In genomic region chr19:18292460-18292809, GRCh38 we compare ENCODE assay signal across 2 cellular contexts.
A peak's percentile ranks its signal among the peaks of the same experiment; 100 is the strongest.
TF ChIP-seq lines count a peak whose summit lies in the region.

No MANE protein-coding gene starts in this region.

TF ChIP-seq in IMR-90, 13 proteins besides CTCF, POLR2A, EP300 and RAD21:
- TF ChIP-seq MXI1 (IDR thresholded peaks at IDR 0.05; ENCODE audit: borderline replicate concordance, low read depth, low read length) (no peak), RFX5 (IDR thresholded peaks at IDR 0.05; ENCODE audit: low read depth, low read length) (no peak), CEBPB (IDR thresholded peaks at IDR 0.05; ENCODE audit: low read depth, low read length) (peak; percentile 62)
TF ChIP-seq in IMR-90: peak in this region for 1.

TF ChIP-seq in K562, 482 proteins besides CTCF, POLR2A, EP300 and RAD21 (continues in another document):
- TF ChIP-seq DACH1 (IDR thresholded peaks at IDR 0.05; ENCODE audit: partially characterized antibody) (no peak), GABPB1 (CRISPR knock-in tag; IDR thresholded peaks at IDR 0.05) (peak; percentile 4; the same call in 1 of the 2 replicates), E4F1 (CRISPR knock-in tag; IDR thresholded peaks at IDR 0.05; ENCODE audit: borderline replicate concordance) (no peak), ZNF239 (CRISPR knock-in tag; IDR thresholded peaks at IDR 0.05) (no peak), HINFP (tag; conservative IDR thresholded peaks at IDR 0.05; ENCODE audit: low read depth) (no peak), PATZ1 (CRISPR knock-in tag; IDR thresholded peaks at IDR 0.05; ENCODE audit: borderline replicate concordance) (no peak), BRD4 (IDR thresholded peaks at IDR 0.05) (no peak; the same call in 1 of the 2 replicates), KDM2B (CRISPR knock-in tag; IDR thresholded peaks at IDR 0.05) (0 out of 2 replicates have a peak, but pooled peaks have one; percentile 46), ZNF518B (CRISPR knock-in tag; IDR thresholded peaks at IDR 0.05) (no peak), RBM22 (IDR thresholded peaks at IDR 0.05; ENCODE audit: low read depth, low read length, poor library complexity, severe bottlenecking) (no peak), HDAC3 (IDR thresholded peaks at IDR 0.05; ENCODE audit: borderline replicate concordance, partially characterized antibody) (no peak), ZNF165 (CRISPR knock-in tag; IDR thresholded peaks at IDR 0.05; ENCODE audit: borderline replicate concordance) (no peak), SMAD2 (IDR thresholded peaks at IDR 0.05; ENCODE audit: low read depth, low read length) (no peak), PURB (CRISPR knock-in tag; IDR thresholded peaks at IDR 0.05; ENCODE audit: low read depth) (no peak), ZFP30 (CRISPR knock-in tag; IDR thresholded peaks at IDR 0.05; ENCODE audit: borderline replicate concordance) (no peak), FOXM1 (IDR thresholded peaks at IDR 0.05; ENCODE audit: low read depth) (no peak), FOXM1 (CRISPR knock-in tag; IDR thresholded peaks at IDR 0.05; ENCODE audit: low read depth) (no peak), RCOR1 (IDR thresholded peaks at IDR 0.05; ENCODE audit: borderline replicate concordance in 1 of 2, low read depth in 2 of 2, low read length in 2 of 2) (peak in 1 of 2 experiments; percentile 8; a peak in 1 of 4 replicates), SRSF1 (IDR thresholded peaks at IDR 0.05; ENCODE audit: low read depth, low read length) (no peak), KLF1 (tag; IDR thresholded peaks at IDR 0.05) (no peak), FOXK1 (CRISPR knock-in tag; IDR thresholded peaks at IDR 0.05; ENCODE audit: borderline replicate concordance) (no peak), ZBTB7A (IDR thresholded peaks at IDR 0.05; ENCODE audit: borderline replicate concordance, control insufficient read depth, low read depth, low read length) (no peak), NR2C2 (CRISPR knock-in tag; IDR thresholded peaks at IDR 0.05) (no peak), NR2C2 (tag; IDR thresholded peaks at IDR 0.05) (no peak), CHCHD3 (CRISPR knock-in tag; IDR thresholded peaks at IDR 0.05) (no peak), PCBP1 (IDR thresholded peaks at IDR 0.05; ENCODE audit: low read depth, low read length, poor library complexity, severe bottlenecking) (no peak), MCM3 (IDR thresholded peaks at IDR 0.05) (no peak), MLX (CRISPR knock-in tag; conservative IDR thresholded peaks at IDR 0.05) (0 out of 4 replicates have a peak, but pooled peaks of 1 of the 2 experiments have one; percentile 16), ZNF217 (CRISPR knock-in tag; IDR thresholded peaks at IDR 0.05) (no peak), ZNF121 (CRISPR knock-in tag; conservative IDR thresholded peaks at IDR 0.05) (no peak), HDGF (IDR thresholded peaks at IDR 0.05) (no peak), RFX7 (CRISPR knock-in tag; IDR thresholded peaks at IDR 0.05) (no peak), CC2D1A (IDR thresholded peaks at IDR 0.05) (no peak), NFRKB (IDR thresholded peaks at IDR 0.05; ENCODE audit: low read depth) (peak; percentile 42)
- TF ChIP-seq, protein P1, sequence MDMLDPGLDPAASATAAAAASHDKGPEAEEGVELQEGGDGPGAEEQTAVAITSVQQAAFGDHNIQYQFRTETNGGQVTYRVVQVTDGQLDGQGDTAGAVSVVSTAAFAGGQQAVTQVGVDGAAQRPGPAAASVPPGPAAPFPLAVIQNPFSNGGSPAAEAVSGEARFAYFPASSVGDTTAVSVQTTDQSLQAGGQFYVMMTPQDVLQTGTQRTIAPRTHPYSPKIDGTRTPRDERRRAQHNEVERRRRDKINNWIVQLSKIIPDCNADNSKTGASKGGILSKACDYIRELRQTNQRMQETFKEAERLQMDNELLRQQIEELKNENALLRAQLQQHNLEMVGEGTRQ (CRISPR knock-in tag; IDR thresholded peaks at IDR 0.05), result no peak
- TF ChIP-seq, protein P2, sequence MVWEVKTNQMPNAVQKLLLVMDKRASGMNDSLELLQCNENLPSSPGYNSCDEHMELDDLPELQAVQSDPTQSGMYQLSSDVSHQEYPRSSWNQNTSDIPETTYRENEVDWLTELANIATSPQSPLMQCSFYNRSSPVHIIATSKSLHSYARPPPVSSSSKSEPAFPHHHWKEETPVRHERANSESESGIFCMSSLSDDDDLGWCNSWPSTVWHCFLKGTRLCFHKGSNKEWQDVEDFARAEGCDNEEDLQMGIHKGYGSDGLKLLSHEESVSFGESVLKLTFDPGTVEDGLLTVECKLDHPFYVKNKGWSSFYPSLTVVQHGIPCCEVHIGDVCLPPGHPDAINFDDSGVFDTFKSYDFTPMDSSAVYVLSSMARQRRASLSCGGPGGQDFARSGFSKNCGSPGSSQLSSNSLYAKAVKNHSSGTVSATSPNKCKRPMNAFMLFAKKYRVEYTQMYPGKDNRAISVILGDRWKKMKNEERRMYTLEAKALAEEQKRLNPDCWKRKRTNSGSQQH (CRISPR knock-in tag; IDR thresholded peaks at IDR 0.05), result no peak
- TF ChIP-seq, protein P3, sequence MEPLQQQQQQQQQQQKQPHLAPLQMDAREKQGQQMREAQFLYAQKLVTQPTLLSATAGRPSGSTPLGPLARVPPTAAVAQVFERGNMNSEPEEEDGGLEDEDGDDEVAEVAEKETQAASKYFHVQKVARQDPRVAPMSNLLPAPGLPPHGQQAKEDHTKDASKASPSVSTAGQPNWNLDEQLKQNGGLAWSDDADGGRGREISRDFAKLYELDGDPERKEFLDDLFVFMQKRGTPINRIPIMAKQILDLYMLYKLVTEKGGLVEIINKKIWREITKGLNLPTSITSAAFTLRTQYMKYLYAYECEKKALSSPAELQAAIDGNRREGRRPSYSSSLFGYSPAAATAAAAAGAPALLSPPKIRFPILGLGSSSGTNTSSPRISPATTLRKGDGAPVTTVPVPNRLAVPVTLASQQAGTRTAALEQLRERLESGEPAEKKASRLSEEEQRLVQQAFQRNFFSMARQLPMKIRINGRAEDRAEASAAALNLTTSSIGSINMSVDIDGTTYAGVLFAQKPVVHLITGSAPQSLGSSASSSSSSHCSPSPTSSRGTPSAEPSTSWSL (CRISPR knock-in tag; IDR thresholded peaks at IDR 0.05; ENCODE audit: borderline replicate concordance), result no peak
- TF ChIP-seq, protein P4, sequence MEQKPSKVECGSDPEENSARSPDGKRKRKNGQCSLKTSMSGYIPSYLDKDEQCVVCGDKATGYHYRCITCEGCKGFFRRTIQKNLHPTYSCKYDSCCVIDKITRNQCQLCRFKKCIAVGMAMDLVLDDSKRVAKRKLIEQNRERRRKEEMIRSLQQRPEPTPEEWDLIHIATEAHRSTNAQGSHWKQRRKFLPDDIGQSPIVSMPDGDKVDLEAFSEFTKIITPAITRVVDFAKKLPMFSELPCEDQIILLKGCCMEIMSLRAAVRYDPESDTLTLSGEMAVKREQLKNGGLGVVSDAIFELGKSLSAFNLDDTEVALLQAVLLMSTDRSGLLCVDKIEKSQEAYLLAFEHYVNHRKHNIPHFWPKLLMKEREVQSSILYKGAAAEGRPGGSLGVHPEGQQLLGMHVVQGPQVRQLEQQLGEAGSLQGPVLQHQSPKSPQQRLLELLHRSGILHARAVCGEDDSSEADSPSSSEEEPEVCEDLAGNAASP (IDR thresholded peaks at IDR 0.05), result no peak
- TF ChIP-seq, protein P5, sequence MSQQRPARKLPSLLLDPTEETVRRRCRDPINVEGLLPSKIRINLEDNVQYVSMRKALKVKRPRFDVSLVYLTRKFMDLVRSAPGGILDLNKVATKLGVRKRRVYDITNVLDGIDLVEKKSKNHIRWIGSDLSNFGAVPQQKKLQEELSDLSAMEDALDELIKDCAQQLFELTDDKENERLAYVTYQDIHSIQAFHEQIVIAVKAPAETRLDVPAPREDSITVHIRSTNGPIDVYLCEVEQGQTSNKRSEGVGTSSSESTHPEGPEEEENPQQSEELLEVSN (IDR thresholded peaks at IDR 0.05; ENCODE audit: borderline replicate concordance in 1 of 2, extremely low read depth in 1 of 2, insufficient read depth in 1 of 2, insufficient read length in 1 of 2, low read depth in 1 of 2, low read length in 1 of 2, poor library complexity in 1 of 2, severe bottlenecking in 1 of 2), result no peak
- TF ChIP-seq, protein P6, sequence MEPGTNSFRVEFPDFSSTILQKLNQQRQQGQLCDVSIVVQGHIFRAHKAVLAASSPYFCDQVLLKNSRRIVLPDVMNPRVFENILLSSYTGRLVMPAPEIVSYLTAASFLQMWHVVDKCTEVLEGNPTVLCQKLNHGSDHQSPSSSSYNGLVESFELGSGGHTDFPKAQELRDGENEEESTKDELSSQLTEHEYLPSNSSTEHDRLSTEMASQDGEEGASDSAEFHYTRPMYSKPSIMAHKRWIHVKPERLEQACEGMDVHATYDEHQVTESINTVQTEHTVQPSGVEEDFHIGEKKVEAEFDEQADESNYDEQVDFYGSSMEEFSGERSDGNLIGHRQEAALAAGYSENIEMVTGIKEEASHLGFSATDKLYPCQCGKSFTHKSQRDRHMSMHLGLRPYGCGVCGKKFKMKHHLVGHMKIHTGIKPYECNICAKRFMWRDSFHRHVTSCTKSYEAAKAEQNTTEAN (CRISPR knock-in tag; IDR thresholded peaks at IDR 0.05), result no peak
- TF ChIP-seq, protein P7, sequence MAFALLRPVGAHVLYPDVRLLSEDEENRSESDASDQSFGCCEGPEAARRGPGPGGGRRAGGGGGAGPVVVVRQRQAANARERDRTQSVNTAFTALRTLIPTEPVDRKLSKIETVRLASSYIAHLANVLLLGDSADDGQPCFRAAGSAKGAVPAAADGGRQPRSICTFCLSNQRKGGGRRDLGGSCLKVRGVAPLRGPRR (CRISPR knock-in tag; IDR thresholded peaks at IDR 0.05), result no peak
- TF ChIP-seq, protein P8, sequence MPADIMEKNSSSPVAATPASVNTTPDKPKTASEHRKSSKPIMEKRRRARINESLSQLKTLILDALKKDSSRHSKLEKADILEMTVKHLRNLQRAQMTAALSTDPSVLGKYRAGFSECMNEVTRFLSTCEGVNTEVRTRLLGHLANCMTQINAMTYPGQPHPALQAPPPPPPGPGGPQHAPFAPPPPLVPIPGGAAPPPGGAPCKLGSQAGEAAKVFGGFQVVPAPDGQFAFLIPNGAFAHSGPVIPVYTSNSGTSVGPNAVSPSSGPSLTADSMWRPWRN (IDR thresholded peaks at IDR 0.05; ENCODE audit: low read depth), result no peak
